10 cellular contexts compared by ENCODE assay signal in genomic region chr11:134291196-134291595, GRCh38. TPM values are rescaled to one million over a fixed set of nuclear protein-coding genes. Genes with fewer than 3 reads are reported as not detected.
"Had no signal": no experiment of that assay in that cellular context is flagged by ENCODE, and none has a peak within 500 bp of the region (broad histone marks: within the 10 kb centered on the region; RNA-seq: fewer than 3 reads in every experiment).

No MANE protein-coding gene starts in this region.

- H3K9me3 ChIP-seq: HAP-1 had no signal

- H3K4me1 Mint-ChIP-seq: IgD-negative memory B cell had no signal

- H3K4me3 Mint-ChIP-seq: HFFc6, IgD-negative memory B cell had no signal

- H3K4me1 ChIP-seq: HAP-1 had no signal

- H3K27ac Mint-ChIP-seq: HFFc6, IgD-negative memory B cell had no signal

- H3K4me3 ChIP-seq: GM23248, HAP-1 had no signal

- H3K36me3 ChIP-seq: HAP-1 had no signal

- ATAC-seq: HCT116, HepG2 had no signal

- DNase-seq: GM23248, GOT3, H7, HFFc6, KBM-7 had no signal

- H3K9me3 Mint-ChIP-seq: HFFc6, IgD-negative memory B cell had no signal

- H3K27ac ChIP-seq: GM23248, HL-60 had no signal

RNA-seq across cellular contexts. Expression of gene GLB1L3, which starts 15.0 kb away (rescaled TPM):
- total RNA-seq: GM23248, HepG2, HFFc6 had no signal

RNA-seq across cellular contexts. Expression of gene GLB1L2, which starts 40.6 kb away (rescaled TPM):
- total RNA-seq: GM23248, HFFc6 had no signal
